Comparison of ENCODE assay signal across 32 cellular contexts in the genomic region with DNA sequence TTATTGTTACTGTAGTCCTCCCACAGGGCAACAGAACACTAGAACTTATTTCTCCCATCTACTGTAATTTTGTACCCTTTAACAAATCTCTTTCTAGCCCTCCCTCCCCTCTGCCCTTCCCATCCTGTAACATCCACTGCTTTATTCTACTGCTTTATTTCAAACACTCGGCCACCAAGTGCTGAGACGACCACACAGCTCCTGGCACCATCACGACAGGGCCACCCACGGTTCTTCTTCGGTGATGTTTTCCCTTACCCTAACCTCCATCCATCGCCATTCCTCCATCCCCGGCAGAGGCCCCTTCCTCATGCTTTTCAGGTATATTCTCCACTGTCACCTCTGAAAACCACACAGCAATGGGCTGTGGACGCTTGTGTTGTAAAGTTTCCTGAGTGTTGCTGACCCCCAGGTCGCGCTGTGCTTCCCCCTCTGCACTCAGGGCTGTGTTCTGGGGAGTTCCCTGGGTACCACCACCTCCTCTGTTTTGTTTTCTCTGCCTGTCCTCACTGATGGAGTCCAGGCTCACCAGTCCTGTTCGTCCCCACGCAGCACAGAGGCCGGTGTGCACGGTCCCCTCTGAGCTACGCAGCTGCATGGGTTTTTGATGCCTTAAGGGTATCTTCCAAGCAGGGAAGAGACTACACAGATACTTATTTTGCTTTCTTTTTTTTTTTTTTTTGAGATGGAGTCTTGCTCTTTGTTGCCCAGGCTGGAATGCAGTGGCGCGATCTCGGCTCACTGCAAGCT.
A peak's percentile ranks its signal among the peaks of the same experiment; 100 is the strongest.
DNase-seq lines count a peak whose midpoint lies in the region; ATAC-seq and TF ChIP-seq lines count a peak whose summit lies in the region.
"Had no signal": no experiment of that assay in that cellular context is flagged by ENCODE, and none has a peak within 500 bp of the region (broad histone marks: within the 10 kb centered on the region; RNA-seq: fewer than 3 reads in every experiment).

No MANE protein-coding gene starts in this region.

- no peaks in the 10 kb centered on the region for H3K9me3 ChIP-seq in SJSA1 (replicated peaks)
- H3K9me3 ChIP-seq: A549; BE2C; BLaER1; BLaER1 treated with 17β-estradiol and CSF1 and Interleukin-3, amounts not matched to agents 10 nM and 100 nM; Caco-2 had no signal

- TF ChIP-seq CTCF in natural killer cell (IDR thresholded peaks at IDR 0.05) = no peak

- H3K27me3 Mint-ChIP-seq in natural killer cell treated with Interleukin-12 subunit alpha and Interleukin-12 subunit beta and Interleukin-15 and Interleukin-18, amount 100 ng/mL, for 72 hours = peaks cover 0 to 9% of the 10 kb centered on the region in 2 donors
- H3K27me3 Mint-ChIP-seq in natural killer cell (ENCODE audit: low read depth in 2 of 2) = no peaks in the 10 kb centered on the region
- H3K27me3 Mint-ChIP-seq: B cell; CD4-positive, alpha-beta memory T cell; CD4-positive, alpha-beta T cell; CD4-positive, CD25-positive, alpha-beta regulatory T cell had no signal

- H3K27ac ChIP-seq in SJSA1 = 0 out of 2 replicates have a peak overlapping the region, but pooled peaks have one; percentile 28
- H3K27ac ChIP-seq: 22Rv1; A549; BLaER1; BLaER1 treated with 17β-estradiol and CSF1 and Interleukin-3, amounts not matched to agents 10 nM and 100 nM; C4-2B had no signal

- no peaks in the 10 kb centered on the region for H3K36me3 Mint-ChIP-seq in natural killer cell treated with Interleukin-12 subunit alpha and Interleukin-12 subunit beta and Interleukin-15 and Interleukin-18, amount 100 ng/mL, for 72 hours
- no peaks in the 10 kb centered on the region for H3K36me3 Mint-ChIP-seq in natural killer cell
- H3K36me3 Mint-ChIP-seq: CD14-positive monocyte; CD4-positive, alpha-beta memory T cell; CD4-positive, CD25-positive, alpha-beta regulatory T cell; CD8-positive, alpha-beta memory T cell; CD8-positive, alpha-beta T cell had no signal

- H3K9me3 Mint-ChIP-seq in natural killer cell treated with Interleukin-12 subunit alpha and Interleukin-12 subunit beta and Interleukin-15 and Interleukin-18, amount 100 ng/mL, for 72 hours = no peaks in the 10 kb centered on the region
- H3K9me3 Mint-ChIP-seq in natural killer cell = no peaks in the 10 kb centered on the region

- H3K4me3 Mint-ChIP-seq in natural killer cell treated with Interleukin-12 subunit alpha and Interleukin-12 subunit beta and Interleukin-15 and Interleukin-18, amount 100 ng/mL, for 72 hours = no peak overlapping the region
- no peak overlapping the region for H3K4me3 Mint-ChIP-seq in natural killer cell
- H3K4me3 Mint-ChIP-seq: B cell; CD14-positive monocyte; CD4-positive, alpha-beta memory T cell; CD4-positive, alpha-beta T cell; CD4-positive, CD25-positive, alpha-beta regulatory T cell; CD8-positive, alpha-beta memory T cell; CD8-positive, alpha-beta T cell had no signal

- H3K4me1 Mint-ChIP-seq in natural killer cell treated with Interleukin-12 subunit alpha and Interleukin-12 subunit beta and Interleukin-15 and Interleukin-18, amount 100 ng/mL, for 72 hours (ENCODE audit: low read depth in 2 of 2) = no peaks in the 10 kb centered on the region
- H3K4me1 Mint-ChIP-seq in natural killer cell = no peaks in the 10 kb centered on the region
- H3K4me1 Mint-ChIP-seq: B cell; CD14-positive monocyte; CD4-positive, alpha-beta memory T cell; CD4-positive, CD25-positive, alpha-beta regulatory T cell; CD8-positive, alpha-beta memory T cell had no signal

- intact Hi-C loops in natural killer cell (cut with micrococcal nuclease) = no loop called here

- peaks cover 22% of the 10 kb centered on the region for H3K4me1 ChIP-seq in SJSA1 (replicated peaks)
- H3K4me1 ChIP-seq: A549; BE2C; BLaER1; BLaER1 treated with 17β-estradiol and CSF1 and Interleukin-3, amounts not matched to agents 10 nM and 100 nM; Caco-2 had no signal

- no peaks in the 10 kb centered on the region for H3K36me3 ChIP-seq in SJSA1
- H3K36me3 ChIP-seq: BE2C; BLaER1; BLaER1 treated with 17β-estradiol and CSF1 and Interleukin-3, amounts not matched to agents 10 nM and 100 nM had no signal

- no peaks in the 10 kb centered on the region for H3K27me3 ChIP-seq in SJSA1 (replicated peaks)
- H3K27me3 ChIP-seq: BE2C; BLaER1; BLaER1 treated with 17β-estradiol and CSF1 and Interleukin-3, amounts not matched to agents 10 nM and 100 nM had no signal

- peak; percentile 31 to 36 for ATAC-seq in natural killer cell treated with Interleukin-12 subunit alpha and Interleukin-12 subunit beta and Interleukin-15 and Interleukin-18, amount 100 ng/mL, for 72 hours
- no peak for ATAC-seq in natural killer cell
- no peak for ATAC-seq in GM18519 (IDR thresholded peaks at IDR 0.05; ENCODE audit: low FRiP score, unreplicated experiment)
- ATAC-seq: A549; CD8-positive, alpha-beta T cell had no signal

- DNase-seq in natural killer cell treated with Interleukin-12 subunit alpha and Interleukin-12 subunit beta and Interleukin-15 and Interleukin-18, amount 100 ng/mL, for 72 hours (ENCODE audit: low spot score) = no peak
- DNase-seq in natural killer cell (no peak), SJSA1 (ENCODE audit: low read depth in 1 of 2, low spot score in 2 of 2) (peak; percentile 51 to 62), SK-N-DZ (ENCODE audit: low spot score) (peak; percentile 63), NOMO-1 treated with dmso at 0.1 percent for 144 hours (lab: John Stamatoyannopoulos, UW; ENCODE audit: unreplicated experiment) (no peak)
- DNase-seq: 8988T; ACHN; AML-193; BE2C; C1 segment of cervical spinal cord; Caco-2; Calu3; CD4-positive, alpha-beta memory T cell; CD4-positive, alpha-beta T cell; CD4-positive, CD25-positive, alpha-beta regulatory T cell; CD8-positive, alpha-beta memory T cell; CD8-positive, alpha-beta T cell; COR-L47; DMS 273 treated with DMSO at 0.1 percent for 48 hours; DMS153; DMS53; DMS79; DND-41; EL had no signal

- H3K27ac Mint-ChIP-seq in natural killer cell treated with Interleukin-12 subunit alpha and Interleukin-12 subunit beta and Interleukin-15 and Interleukin-18, amount 100 ng/mL, for 72 hours = no peak overlapping the region
- H3K27ac Mint-ChIP-seq in natural killer cell = no peak overlapping the region
- H3K27ac Mint-ChIP-seq: B cell; CD14-positive monocyte; CD4-positive, alpha-beta memory T cell; CD4-positive, alpha-beta T cell; CD4-positive, CD25-positive, alpha-beta regulatory T cell; CD8-positive, alpha-beta memory T cell; CD8-positive, alpha-beta T cell had no signal

- H3K4me3 ChIP-seq in SJSA1 = no peak overlapping the region
- H3K4me3 ChIP-seq: A549; BLaER1; BLaER1 treated with 17β-estradiol and CSF1 and Interleukin-3, amounts not matched to agents 10 nM and 100 nM had no signal

Comparison
In these comparisons a context has a peak if more than half of its experiments do, and no peak if none do; other contexts are left out.
1. ATAC-seq: peak in natural killer cell treated with Interleukin-12 subunit alpha and Interleukin-12 subunit beta and Interleukin-15 and Interleukin-18, amount 100 ng/mL, for 72 hours (2 of 2); none in natural killer cell (0 of 3) and GM18519 (single experiment).
2. DNase-seq: peak in SJSA1 (2 of 2) and SK-N-DZ (single experiment); none in natural killer cell treated with Interleukin-12 subunit alpha and Interleukin-12 subunit beta and Interleukin-15 and Interleukin-18, amount 100 ng/mL, for 72 hours (single experiment), natural killer cell (single experiment) and NOMO-1 treated with dmso at 0.1 percent for 144 hours (single experiment).